ENCODE assay signal across 8 cellular contexts in the genomic region with DNA sequence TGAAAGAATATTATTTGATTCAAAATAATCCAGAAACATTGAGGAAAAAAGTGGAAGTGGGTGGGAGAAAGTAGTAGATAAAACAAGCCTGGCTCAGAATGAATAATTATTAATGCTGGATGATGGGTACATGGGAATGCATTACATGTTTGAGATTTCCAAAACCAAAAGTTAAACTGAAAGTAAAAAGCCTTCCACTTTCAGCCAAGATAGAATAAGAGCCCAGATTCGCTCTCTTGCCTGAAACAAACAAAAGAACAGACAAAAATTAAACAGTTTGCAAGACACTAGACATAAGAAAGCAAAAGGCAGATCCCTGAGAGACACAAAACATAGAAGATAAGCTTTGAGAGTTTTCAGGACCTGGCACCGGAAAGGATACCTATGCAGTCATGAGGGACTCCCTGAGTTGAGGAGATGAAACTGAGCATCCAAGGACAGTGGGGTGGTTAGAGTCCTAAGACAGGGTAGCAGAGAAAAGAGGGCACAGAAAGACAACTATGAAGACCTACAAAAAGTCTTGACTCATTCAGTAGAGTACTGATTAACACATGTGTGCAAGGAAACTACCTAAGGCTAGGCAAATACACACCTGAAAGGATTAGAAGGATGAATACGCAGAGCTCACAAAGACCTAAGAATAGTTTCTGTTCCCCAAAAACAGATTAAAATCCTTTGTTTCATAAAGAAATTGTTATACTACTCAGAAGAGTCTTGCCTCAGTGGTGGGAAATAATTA. TPM values are rescaled to one million over a fixed set of nuclear protein-coding genes. Genes with fewer than 3 reads are reported as not detected.
DNase-seq lines count a peak whose midpoint lies in the region; ATAC-seq and TF ChIP-seq lines count a peak whose summit lies in the region.

No MANE protein-coding gene starts in this region.

- H3K4me3 ChIP-seq in GM12864 (ENCODE audit: low read depth, low read length) = peak overlapping the region; percentile 50
- no peak overlapping the region for H3K4me3 ChIP-seq in right lobe of liver

- peak; percentile 38 for DNase-seq in GM12864 (ENCODE audit: low read depth)
- DNase-seq in right lobe of liver = no peak
- DNase-seq in HUDEP-2 (lab: John Stamatoyannopoulos, UW; ENCODE audit: unreplicated experiment in 76 of 76) = no peak
- no peak for DNase-seq in D341Med (ENCODE audit: low spot score)
- no peak for DNase-seq in DMS153 (lab: John Stamatoyannopoulos, UW)
- no peak for DNase-seq in COR-L47 (lab: John Stamatoyannopoulos, UW)

- peak; percentile 74 for ATAC-seq in GM21360 (IDR thresholded peaks at IDR 0.05; ENCODE audit: unreplicated experiment)
- peak; percentile 91 for ATAC-seq in HG03460 (IDR thresholded peaks at IDR 0.05; ENCODE audit: unreplicated experiment)
- ATAC-seq in right lobe of liver = peak; percentile 40 to 52 (median 44)

- intact Hi-C loops in right lobe of liver (cut with DNase I) = no loop called here

- TF ChIP-seq CTCF in GM12864 (IDR thresholded peaks at IDR 0.05; ENCODE audit: low read depth, low read length, missing control alignments) (no peak), right lobe of liver (IDR thresholded peaks at IDR 0.05) (no peak)

- H3K9me3 ChIP-seq in right lobe of liver = no peaks in the 10 kb centered on the region

- no peak overlapping the region for H3K27ac ChIP-seq in right lobe of liver

- WGBS in right lobe of liver (ENCODE audit: insufficient coverage, low coverage, low lambda C conversion rate, missing lambda C conversion rate) = 62% methylated on average over 3 of the region's 3 CpGs

- no peaks in the 10 kb centered on the region for H3K4me1 ChIP-seq in right lobe of liver

- no peaks in the 10 kb centered on the region for H3K27me3 ChIP-seq in right lobe of liver

- TF ChIP-seq POLR2A in right lobe of liver (IDR thresholded peaks at IDR 0.05) = no peak

- no peaks in the 10 kb centered on the region for H3K36me3 ChIP-seq in right lobe of liver

RNA-seq across cellular contexts. Expression of a gene that starts 54.1 kb away (rescaled TPM):
- 1 to 10 TPM; 4.2 to 9.5 (median 6.4) TPM for total RNA-seq in right lobe of liver
